Comparison of ENCODE assay signal across 8 cellular contexts in genomic region chr2:54704688-54705605, GRCh38. TPM values are rescaled to one million over a fixed set of nuclear protein-coding genes. Genes with fewer than 3 reads are reported as not detected.
DNase-seq lines count a peak whose midpoint lies in the region; ATAC-seq, FAIRE-seq and TF ChIP-seq lines count a peak whose summit lies in the region.

No MANE protein-coding gene starts in this region.

- FAIRE-seq in bronchial epithelial cell (lab: Jason Lieb, UNC) = no peak

- H3K4me1 ChIP-seq in left lung = peaks cover 0 to 20% of the 10 kb centered on the region in 2 donors

- intact Hi-C loops in left lung (cut with DNase I) = no loop called here

- H3K27ac ChIP-seq in left lung = no peak overlapping the region

- no peak overlapping the region for H3K4me3 ChIP-seq in bronchial epithelial cell (ENCODE audit: low read depth, low read length)
- no peak overlapping the region for H3K4me3 ChIP-seq in left lung

- peak; percentile 78 for ATAC-seq in HG02885 (IDR thresholded peaks at IDR 0.05; ENCODE audit: poor library complexity, unreplicated experiment)
- peak; percentile 61 for ATAC-seq in left lung

- DNase-seq in GM03348 (ENCODE audit: low spot score) = peak; percentile 63
- peak; percentile 45 for DNase-seq in NCI-H526 treated with DMSO at 0.1 percent for 48 hours (lab: John Stamatoyannopoulos, UW)
- DNase-seq in bronchial epithelial cell (ENCODE audit: low read depth) = peak; percentile 65
- no peak for DNase-seq in left lung
- no peak for DNase-seq in activated effector memory CD4-positive, alpha-beta T cell treated with anti-CD3 and anti-CD28 coated beads, Interleukin-2, amount 50 U/mL, for 16 hours
- DNase-seq in activated T-cell treated with anti-CD3 and anti-CD28 coated beads for 4 hours = no peak
- DNase-seq in iPS-NIHi7 (ENCODE audit: extremely low spot score) = no peak

- H3K27me3 ChIP-seq in bronchial epithelial cell (ENCODE audit: control insufficient read depth, insufficient read depth, low read length) (no peaks in the 10 kb centered on the region), left lung (peaks cover 0 to 18% of the 10 kb centered on the region in 2 donors)

- TF ChIP-seq CTCF in bronchial epithelial cell (IDR thresholded peaks at IDR 0.05; ENCODE audit: insufficient read depth, low read length, severe bottlenecking) = peak; percentile 21
- TF ChIP-seq CTCF in left lung (IDR thresholded peaks at IDR 0.05) = peak; percentile 39 to 55

- H3K9me3 ChIP-seq in left lung = no peaks in the 10 kb centered on the region

- H3K36me3 ChIP-seq in bronchial epithelial cell (ENCODE audit: control insufficient read depth, insufficient read depth, low read length) (no peaks in the 10 kb centered on the region), left lung (no peaks in the 10 kb centered on the region)

RNA-seq across cellular contexts. Expression of gene EML6, which starts 18.5 kb away (rescaled TPM):
- total RNA-seq in bronchial epithelial cell (0.53 and 1.7 TPM in 2 replicates), left lung (1 to 10 TPM in 1 of 2 donors, under 1 TPM in 1; 0.73 to 1.3 TPM)

Comparison
In these comparisons a context has a peak if more than half of its experiments do, and no peak if none do; other contexts are left out.
1. DNase-seq: peak in GM03348 (single experiment), NCI-H526 treated with DMSO at 0.1 percent for 48 hours (single experiment) and bronchial epithelial cell (single experiment); none in left lung (0 of 2), activated effector memory CD4-positive, alpha-beta T cell treated with anti-CD3 and anti-CD28 coated beads, Interleukin-2, amount 50 U/mL, for 16 hours (single experiment), activated T-cell treated with anti-CD3 and anti-CD28 coated beads for 4 hours (single experiment) and iPS-NIHi7 (single experiment).